Comparison of ENCODE assay signal across 20 cellular contexts in the genomic region with DNA sequence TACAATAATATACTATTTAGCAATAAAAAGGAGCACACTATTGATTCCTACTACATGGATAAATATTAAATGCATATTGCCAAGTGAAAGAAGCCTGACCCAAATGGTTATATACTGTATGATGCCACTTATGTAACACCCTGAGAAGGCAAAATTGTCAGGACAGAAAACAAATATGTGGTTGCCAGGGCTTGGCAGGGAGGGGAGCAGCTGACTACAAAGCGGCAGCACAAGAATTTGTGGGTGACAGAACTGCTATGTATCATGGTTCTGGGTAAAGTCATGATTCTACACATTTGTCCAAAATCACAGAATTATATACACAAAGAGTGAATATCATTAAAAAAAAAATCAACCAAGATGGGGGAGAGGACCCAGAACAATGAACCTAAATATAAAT. TPM values are rescaled to one million over a fixed set of nuclear protein-coding genes. Genes with fewer than 3 reads are reported as not detected.
A peak's percentile ranks its signal among the peaks of the same experiment; 100 is the strongest.
DNase-seq lines count a peak whose midpoint lies in the region; ATAC-seq and TF ChIP-seq lines count a peak whose summit lies in the region.
"Had no signal": no experiment of that assay in that cellular context is flagged by ENCODE, and none has a peak within 500 bp of the region (broad histone marks: within the 10 kb centered on the region; RNA-seq: fewer than 3 reads in every experiment).

No MANE protein-coding gene starts in this region.

- H3K9me3 ChIP-seq in thymus (ENCODE audit: control insufficient read depth): no peaks in the 10 kb centered on the region
- no peaks in the 10 kb centered on the region for H3K9me3 ChIP-seq in SJCRH30 (replicated peaks)
- H3K9me3 ChIP-seq: colonic mucosa had no signal

- peak overlapping the region in 1 of 2 donors; percentile 7 for H3K4me3 Mint-ChIP-seq in activated T-cell treated with anti-CD3 and anti-CD28 coated beads, Interleukin-2, amount 50 U/mL, for 72 hours
- H3K4me3 Mint-ChIP-seq in activated T-cell treated with anti-CD3 and anti-CD28 coated beads, Interleukin-2, amount 50 U/mL, for 4 hours: no peak overlapping the region
- peak overlapping the region in 2 of 3 donors; percentile 13 to 67 for H3K4me3 Mint-ChIP-seq in T-cell
- H3K4me3 Mint-ChIP-seq in glutamatergic neuron (ENCODE audit: unreplicated experiment): peak overlapping the region; percentile 17
- H3K4me3 Mint-ChIP-seq: GM23338 had no signal

- POLR2A ChIA-PET in T-cell (lab: Charles Lee): interaction anchor here (0.6 to 1.4 kb wide), 2 partner anchors 12 to 21 kb away, joined by 3 to 4 read pairs; no protein-coding TSS in a partner anchor

- DNase-seq in activated T-cell treated with anti-CD3 and anti-CD28 coated beads, Interleukin-2, amount 50 U/mL, for 72 hours: no peak
- DNase-seq in activated T-cell treated with anti-CD3 and anti-CD28 coated beads, Interleukin-2, amount 50 U/mL, for 4 hours: no peak
- DNase-seq in T-cell: peak in 23 of 34 experiments; percentile 22 to 70 (median 51)
- DNase-seq in glutamatergic neuron: no peak
- DNase-seq in SJCRH30: no peak
- no peak for DNase-seq in pons (ENCODE audit: low spot score)
- DNase-seq: colonic mucosa, erythroblast, GF-D8, NCI-H2081 treated with DMSO at 0.1 percent for 48 hours, NCI-H69, nucleus accumbens had no signal

- no peak for TF ChIP-seq CTCF in glutamatergic neuron (IDR thresholded peaks at IDR 0.05; ENCODE audit: partially characterized antibody, unreplicated experiment)

- peaks cover 76% of the 10 kb centered on the region for H3K4me1 ChIP-seq in thymus (ENCODE audit: control insufficient read depth, insufficient read depth, low read length)
- peaks cover 39% of the 10 kb centered on the region for H3K4me1 ChIP-seq in SJCRH30

- H3K36me3 ChIP-seq in thymus (ENCODE audit: control insufficient read depth, insufficient read depth) (peaks cover 13% of the 10 kb centered on the region), SJCRH30 (peaks cover 37% of the 10 kb centered on the region)
- H3K36me3 ChIP-seq: colonic mucosa had no signal

- no peaks in the 10 kb centered on the region for H3K9me3 Mint-ChIP-seq in activated T-cell treated with anti-CD3 and anti-CD28 coated beads, Interleukin-2, amount 50 U/mL, for 72 hours
- H3K9me3 Mint-ChIP-seq in activated T-cell treated with anti-CD3 and anti-CD28 coated beads, Interleukin-2, amount 50 U/mL, for 4 hours: no peaks in the 10 kb centered on the region
- H3K9me3 Mint-ChIP-seq in T-cell (no peaks in the 10 kb centered on the region), glutamatergic neuron (ENCODE audit: unreplicated experiment) (peaks cover 14% of the 10 kb centered on the region)
- H3K9me3 Mint-ChIP-seq: GM23338 had no signal

- no peaks in the 10 kb centered on the region for H3K27me3 Mint-ChIP-seq in activated T-cell treated with anti-CD3 and anti-CD28 coated beads, Interleukin-2, amount 50 U/mL, for 72 hours (ENCODE audit: low read depth)
- no peaks in the 10 kb centered on the region for H3K27me3 Mint-ChIP-seq in activated T-cell treated with anti-CD3 and anti-CD28 coated beads, Interleukin-2, amount 50 U/mL, for 4 hours (ENCODE audit: low read depth)
- H3K27me3 Mint-ChIP-seq in T-cell (no peaks in the 10 kb centered on the region), glutamatergic neuron (ENCODE audit: unreplicated experiment) (peaks cover 6% of the 10 kb centered on the region)

- ATAC-seq in activated T-cell treated with anti-CD3 and anti-CD28 coated beads, Interleukin-2, amount 50 U/mL, for 72 hours (replicated peaks in 1 of 2): no peak
- ATAC-seq in activated T-cell treated with anti-CD3 and anti-CD28 coated beads, Interleukin-2, amount 50 U/mL, for 4 hours: no peak
- ATAC-seq in T-cell (replicated peaks in 1 of 4) (peak in 3 of 4 experiments; percentile 26 to 51 (median 34)), GM18873 (IDR thresholded peaks at IDR 0.05; ENCODE audit: low FRiP score, unreplicated experiment) (no peak)
- ATAC-seq: GM23338, SK-N-SH treated with all-trans-retinoic acid at 6 μM for 48 hours had no signal

- peaks cover 0 to 11% of the 10 kb centered on the region in 2 donors for H3K36me3 Mint-ChIP-seq in activated T-cell treated with anti-CD3 and anti-CD28 coated beads, Interleukin-2, amount 50 U/mL, for 72 hours (ENCODE audit: insufficient read depth in 2 of 2)
- peaks cover 11% of the 10 kb centered on the region for H3K36me3 Mint-ChIP-seq in activated T-cell treated with anti-CD3 and anti-CD28 coated beads, Interleukin-2, amount 50 U/mL, for 4 hours (ENCODE audit: insufficient read depth)
- H3K36me3 Mint-ChIP-seq in T-cell: peaks cover 21% of the 10 kb centered on the region
- no peaks in the 10 kb centered on the region for H3K36me3 Mint-ChIP-seq in glutamatergic neuron (ENCODE audit: unreplicated experiment)

- H3K27me3 ChIP-seq in thymus (ENCODE audit: control insufficient read depth, insufficient read depth) (no peaks in the 10 kb centered on the region), SJCRH30 (no peaks in the 10 kb centered on the region)
- H3K27me3 ChIP-seq: colonic mucosa had no signal

- H3K4me1 Mint-ChIP-seq in activated T-cell treated with anti-CD3 and anti-CD28 coated beads, Interleukin-2, amount 50 U/mL, for 72 hours (ENCODE audit: low read depth): peaks cover 97% of the 10 kb centered on the region
- peaks cover 99% of the 10 kb centered on the region for H3K4me1 Mint-ChIP-seq in activated T-cell treated with anti-CD3 and anti-CD28 coated beads, Interleukin-2, amount 50 U/mL, for 4 hours (ENCODE audit: low read depth)
- peaks cover 99 to 100% (median 99%) of the 10 kb centered on the region in 3 donors for H3K4me1 Mint-ChIP-seq in T-cell
- H3K4me1 Mint-ChIP-seq in glutamatergic neuron (ENCODE audit: low read depth, unreplicated experiment): peaks cover 56% of the 10 kb centered on the region

- H3K27ac Mint-ChIP-seq in activated T-cell treated with anti-CD3 and anti-CD28 coated beads, Interleukin-2, amount 50 U/mL, for 72 hours: peak overlapping the region; percentile 35
- H3K27ac Mint-ChIP-seq in T-cell (peak overlapping the region; percentile 95 to 96), glutamatergic neuron (ENCODE audit: unreplicated experiment) (no peak overlapping the region)
- H3K27ac Mint-ChIP-seq: GM23338 had no signal

- CTCF ChIA-PET in T-cell (lab: Charles Lee): interaction anchor here in 1 of 2 donors (1.8 kb wide), 1 partner anchor 19 kb away, joined by 5 read pairs; no protein-coding TSS in a partner anchor

- 55% methylated on average over 1 of the region's 1 CpG for WGBS in thymus

- H3K27ac ChIP-seq in thymus (ENCODE audit: low read depth) (peak overlapping the region; percentile 64), SJCRH30 (no peak overlapping the region)

- H3K4me3 ChIP-seq in thymus (ENCODE audit: low read length): no peak overlapping the region
- no peak overlapping the region for H3K4me3 ChIP-seq in SJCRH30
- H3K4me3 ChIP-seq: colonic mucosa, GM23338 had no signal

RNA-seq across cellular contexts. Expression of a gene that starts 22.5 kb away (rescaled TPM):
- 10 to 100 TPM; 67.8 to 75.0 TPM for total RNA-seq in activated T-cell treated with anti-CD3 and anti-CD28 coated beads, Interleukin-2, amount 50 U/mL, for 72 hours
- 10 to 100 TPM; 22.8 to 24.9 (median 24.0) TPM for total RNA-seq in activated T-cell treated with anti-CD3 and anti-CD28 coated beads, Interleukin-2, amount 50 U/mL, for 4 hours
- 100 to 1,000 TPM in 3 of 5 donors, 10 to 100 TPM in 2; 86.1 to 106 (median 101) TPM for total RNA-seq in T-cell
- 45.3 TPM for total RNA-seq in glutamatergic neuron (ENCODE audit: unreplicated experiment)
- 20.0 TPM for polyA plus RNA-seq in thymus
- total RNA-seq in SJCRH30 (2014; rRNA removed; shearing (Covaris generic)): 50.7 and 58.2 TPM in 2 replicates

RNA-seq across cellular contexts. Expression of a gene that starts 37.4 kb away (rescaled TPM):
- not detected for total RNA-seq in activated T-cell treated with anti-CD3 and anti-CD28 coated beads, Interleukin-2, amount 50 U/mL, for 72 hours
- not detected for total RNA-seq in activated T-cell treated with anti-CD3 and anti-CD28 coated beads, Interleukin-2, amount 50 U/mL, for 4 hours
- total RNA-seq in T-cell (not detected), glutamatergic neuron (ENCODE audit: unreplicated experiment) (not detected)
- 0.05 TPM for polyA plus RNA-seq in thymus
- 0.08 and 0.36 TPM in 2 replicates for total RNA-seq in SJCRH30 (2014; rRNA removed; shearing (Covaris generic))
- total RNA-seq: astrocyte, glomerular endothelial cell, GM23338, mesenteric fat pad, urinary bladder had no signal
- polyA plus RNA-seq: urinary bladder had no signal

Comparison
In these comparisons a context has a peak if more than half of its experiments do, and no peak if none do; other contexts are left out.
1. ATAC-seq: peak in T-cell (3 of 4); none in activated T-cell treated with anti-CD3 and anti-CD28 coated beads, Interleukin-2, amount 50 U/mL, for 72 hours (0 of 2), activated T-cell treated with anti-CD3 and anti-CD28 coated beads, Interleukin-2, amount 50 U/mL, for 4 hours (0 of 2) and GM18873 (single experiment).
2. DNase-seq: peak in T-cell (23 of 34); none in activated T-cell treated with anti-CD3 and anti-CD28 coated beads, Interleukin-2, amount 50 U/mL, for 72 hours (0 of 2), activated T-cell treated with anti-CD3 and anti-CD28 coated beads, Interleukin-2, amount 50 U/mL, for 4 hours (single experiment), glutamatergic neuron (single experiment), SJCRH30 (0 of 2) and pons (single experiment).